In genomic region chr3:53161820-53162671, GRCh38 we compare ENCODE assay signal across 8 cellular contexts. TPM values are rescaled to one million over a fixed set of nuclear protein-coding genes. Genes with fewer than 3 reads are reported as not detected.
A peak's percentile ranks its signal among the peaks of the same experiment; 100 is the strongest.
DNase-seq lines count a peak whose midpoint lies in the region; ATAC-seq and TF ChIP-seq lines count a peak whose summit lies in the region.

No MANE protein-coding gene starts in this region.

- H3K4me3 ChIP-seq in duodenal mucosa (ENCODE audit: low read depth in 1 of 2, low read length in 2 of 2) (peak overlapping the region; percentile 78 to 93), stomach smooth muscle (ENCODE audit: low read length in 2 of 2) (peak overlapping the region in 1 of 2 donors; percentile 84)

- CTCF ChIA-PET in GM10248 (lab: Yijun Ruan, JAX), result interaction anchor here (0.7 to 2.6 kb wide), 2 partner anchors 17 to 34 kb away, joined by 3 to 12 read pairs; no protein-coding TSS in a partner anchor
- CTCF ChIA-PET in activated B cell treated with CpG ODN at 0.5 μM for 24 hours (lab: Charles Lee), result interaction anchor here (3.3 kb wide), 1 partner anchor 34 kb away, joined by 12 read pairs; no protein-coding TSS in a partner anchor

- no peaks in the 10 kb centered on the region for H3K27me3 Mint-ChIP-seq in activated B cell treated with CpG ODN at 0.5 μM for 24 hours
- H3K27me3 Mint-ChIP-seq in mesothelial cell of epicardium (ENCODE audit: low read depth), result peaks cover 30% of the 10 kb centered on the region

- peaks cover 3 to 22% of the 10 kb centered on the region in 2 donors for H3K36me3 ChIP-seq in duodenal mucosa (ENCODE audit: control insufficient read depth in 1 of 2, insufficient read depth in 2 of 2, low read length in 2 of 2)
- no peaks in the 10 kb centered on the region for H3K36me3 ChIP-seq in stomach smooth muscle (ENCODE audit: control insufficient read depth in 2 of 2, insufficient read depth in 2 of 2, low read length in 2 of 2)

- TF ChIP-seq CTCF in GM10248 (IDR thresholded peaks at IDR 0.05; ENCODE audit: control extremely low read depth, extremely low read depth, low read depth, missing control alignments) (no peak), activated B cell treated with CpG ODN at 0.5 μM for 24 hours (IDR thresholded peaks at IDR 0.05) (no peak), mesothelial cell of epicardium (IDR thresholded peaks at IDR 0.05; ENCODE audit: unreplicated experiment) (no peak)

- H3K4me1 Mint-ChIP-seq in activated B cell treated with CpG ODN at 0.5 μM for 24 hours (peaks cover 65% of the 10 kb centered on the region), mesothelial cell of epicardium (peaks cover 21% of the 10 kb centered on the region)

- intact Hi-C loops in activated B cell treated with CpG ODN at 0.5 μM for 24 hours (cut with micrococcal nuclease), result loop anchor here (1.0 to 10.0 kb wide), 5 partner anchors 8 to 627 kb away; partner anchors contain the start of genes NT5DC2, RFT1 and UQCC5

- H3K4me3 Mint-ChIP-seq in activated B cell treated with CpG ODN at 0.5 μM for 24 hours (peak overlapping the region; percentile 86), mesothelial cell of epicardium (peak overlapping the region; percentile 82)

- POLR2A ChIA-PET in GM10248 (lab: Yijun Ruan, JAX), result no interaction called here
- POLR2A ChIA-PET in activated B cell treated with CpG ODN at 0.5 μM for 24 hours (lab: Charles Lee), result interaction anchor here (0.6 to 11.8 kb wide), 8 partner anchors 10 to 151 kb away, joined by 3 to 105 read pairs (median 6); partner anchors contain the start of gene RFT1

- H3K9me3 ChIP-seq in duodenal mucosa (ENCODE audit: control insufficient read depth in 1 of 2, low read length in 2 of 2) (no peaks in the 10 kb centered on the region), stomach smooth muscle (ENCODE audit: control insufficient read depth in 2 of 2, low read length in 2 of 2) (no peaks in the 10 kb centered on the region)

- DNase-seq in GM10248 (ENCODE audit: extremely low spot score) (peak; percentile 80), activated B cell treated with CpG ODN at 0.5 μM for 24 hours (peak; percentile 63), mesothelial cell of epicardium (ENCODE audit: low spot score in 2 of 2, unreplicated experiment in 2 of 2) (peak in 1 of 2 experiments; percentile 55), NCI-H510A treated with DMSO at 0.1 percent for 48 hours (lab: John Stamatoyannopoulos, UW) (no peak), NCI-H446 treated with DMSO at 0.1 percent for 48 hours (lab: John Stamatoyannopoulos, UW) (no peak)

- H3K9me3 Mint-ChIP-seq in activated B cell treated with CpG ODN at 0.5 μM for 24 hours (no peaks in the 10 kb centered on the region), mesothelial cell of epicardium (no peaks in the 10 kb centered on the region)

- H3K27ac ChIP-seq in duodenal mucosa (ENCODE audit: low read depth, low read length), result peak overlapping the region; percentile 80
- H3K27ac ChIP-seq in stomach smooth muscle (ENCODE audit: low read length), result peak overlapping the region; percentile 31

- H3K27me3 ChIP-seq in duodenal mucosa (ENCODE audit: control insufficient read depth in 1 of 2, insufficient read depth in 2 of 2, low read length in 2 of 2), result no peaks in the 10 kb centered on the region
- no peaks in the 10 kb centered on the region for H3K27me3 ChIP-seq in stomach smooth muscle (ENCODE audit: control insufficient read depth in 1 of 2, insufficient read depth in 2 of 2, low read length in 2 of 2)

- H3K9ac ChIP-seq in duodenal mucosa (ENCODE audit: low read depth in 1 of 2, low read length in 2 of 2), result peak overlapping the region; percentile 93 to 96
- peak overlapping the region in 1 of 2 donors; percentile 75 for H3K9ac ChIP-seq in stomach smooth muscle (ENCODE audit: low read length in 2 of 2)

- peaks cover 16% of the 10 kb centered on the region for H3K36me3 Mint-ChIP-seq in activated B cell treated with CpG ODN at 0.5 μM for 24 hours (ENCODE audit: low read depth)
- no peaks in the 10 kb centered on the region for H3K36me3 Mint-ChIP-seq in mesothelial cell of epicardium

- ATAC-seq in HG03432 (IDR thresholded peaks at IDR 0.05; ENCODE audit: unreplicated experiment) (peak; percentile 27), activated B cell treated with CpG ODN at 0.5 μM for 24 hours (ENCODE audit: low read depth) (peak; percentile 47)

- peak overlapping the region; percentile 89 for H3K27ac Mint-ChIP-seq in activated B cell treated with CpG ODN at 0.5 μM for 24 hours
- peak overlapping the region; percentile 32 for H3K27ac Mint-ChIP-seq in mesothelial cell of epicardium

- H3K4me1 ChIP-seq in duodenal mucosa (ENCODE audit: control insufficient read depth in 1 of 2, insufficient read depth in 2 of 2, low read length in 2 of 2) (peaks cover 62 to 76% of the 10 kb centered on the region in 2 donors), stomach smooth muscle (ENCODE audit: control insufficient read depth, insufficient read depth, low read length) (peaks cover 33% of the 10 kb centered on the region)

RNA-seq across cellular contexts. Expression of gene PRKCD, which starts 1.0 kb away (rescaled TPM):
- 60.4 and 63.9 TPM in 2 replicates for total RNA-seq in activated B cell treated with CpG ODN at 0.5 μM for 24 hours
- total RNA-seq in mesothelial cell of epicardium, result 15.2 to 17.0 TPM (median 16.1 TPM) in 3 replicates

RNA-seq across cellular contexts. Expression of gene RFT1, which starts 31.8 kb away (rescaled TPM):
- total RNA-seq in activated B cell treated with CpG ODN at 0.5 μM for 24 hours (23.6 TPM in 2 replicates), mesothelial cell of epicardium (27.7 to 30.4 TPM (median 28.3 TPM) in 3 replicates)

Comparison
In these comparisons a context has a peak if more than half of its experiments do, and no peak if none do; other contexts are left out.
1. DNase-seq: peak in GM10248 (single experiment) and activated B cell treated with CpG ODN at 0.5 μM for 24 hours (single experiment); none in NCI-H510A treated with DMSO at 0.1 percent for 48 hours (single experiment) and NCI-H446 treated with DMSO at 0.1 percent for 48 hours (single experiment).